37 cellular contexts compared by ENCODE assay signal in genomic region chr1:60763713-60764112, GRCh38.
"Had no signal": no experiment of that assay in that cellular context is flagged by ENCODE, and none has a peak within 500 bp of the region (broad histone marks: within the 10 kb centered on the region; RNA-seq: fewer than 3 reads in every experiment).

No MANE protein-coding gene starts in this region.

- H3K4me3 Mint-ChIP-seq: activated B cell treated with CpG ODN at 0.5 μM for 24 hours; activated CD4-positive, alpha-beta memory T cell treated with anti-CD3 and anti-CD28 coated beads for 36 hours; activated CD4-positive, alpha-beta T cell treated with anti-CD3 and anti-CD28 coated beads, Interleukin-2, amount 10 ng/mL, durations not matched to agents 24 days and 14 days; activated CD8-positive, alpha-beta T cell treated with anti-CD3 and anti-CD28 coated beads for 36 hours; activated naive CD4-positive, alpha-beta T cell treated with anti-CD3 and anti-CD28 coated beads for 36 hours; activated naive CD8-positive, alpha-beta T cell treated with anti-CD3 and anti-CD28 coated beads for 36 hours; activated T-cell treated with anti-CD3 and anti-CD28 coated beads, Interleukin-2, amount 50 U/mL, for 4 hours; activated T-cell treated with anti-CD3 and anti-CD28 coated beads, Interleukin-2, amount 50 U/mL, for 72 hours; activated T-helper 1 cell treated with anti-CD3 and anti-CD28 coated beads, Interleukin-12 subunit alpha, Interleukin-12 subunit beta, Interleukin-2, Interleukin-4 antibody, amounts not matched to agents 30 ng/mL and 10 ng/mL and 1 ng/mL, durations not matched to agents 14 hours and 24 hours and 36 hours; activated T-helper 17 cell treated with anti-CD3 and anti-CD28 coated beads, Interleukin-2, amount 50 U/mL, for 72 hours; central memory CD8-positive, alpha-beta T cell; T-helper 1 cell treated with Interleukin-12 subunit alpha and Interleukin-12 subunit beta and Interleukin-4 antibody, amounts not matched to agents 30 μg/mL and 1 μg/mL, for 36 hours; T-helper 2 cell treated with Interferon-gamma antibody and Interleukin-4, amounts not matched to agents 5 μg/mL and 100 μg/mL, for 36 hours had no signal

- H3K4me1 Mint-ChIP-seq: activated B cell treated with CpG ODN at 0.5 μM for 24 hours; activated CD4-positive, alpha-beta T cell treated with anti-CD3 and anti-CD28 coated beads, Interleukin-2, amount 10 ng/mL, durations not matched to agents 24 days and 14 days; activated naive CD8-positive, alpha-beta T cell treated with anti-CD3 and anti-CD28 coated beads for 36 hours; activated T-helper 17 cell treated with anti-CD3 and anti-CD28 coated beads, Interleukin-2, amount 50 U/mL, for 72 hours; central memory CD8-positive, alpha-beta T cell had no signal

- H3K36me3 Mint-ChIP-seq: activated CD4-positive, alpha-beta memory T cell treated with anti-CD3 and anti-CD28 coated beads for 36 hours; activated naive CD4-positive, alpha-beta T cell treated with anti-CD3 and anti-CD28 coated beads, Interleukin-2, amount 50 U/mL, for 72 hours; activated naive CD8-positive, alpha-beta T cell treated with anti-CD3 and anti-CD28 coated beads for 36 hours had no signal

- H3K4me1 ChIP-seq: adrenal gland, body of pancreas, breast epithelium had no signal

- H3K27me3 ChIP-seq: adrenal gland, body of pancreas, brain microvascular endothelial cell, breast epithelium had no signal

- H3K4me3 ChIP-seq: adrenal gland, body of pancreas, breast epithelium had no signal

- H3K36me3 ChIP-seq: adrenal gland, brain microvascular endothelial cell, breast epithelium had no signal

- H3K9me3 Mint-ChIP-seq: activated B cell treated with CpG ODN at 0.5 μM for 24 hours; activated CD4-positive, alpha-beta memory T cell treated with anti-CD3 and anti-CD28 coated beads for 36 hours; activated CD4-positive, alpha-beta T cell treated with anti-CD3 and anti-CD28 coated beads, Interleukin-2, amount 10 ng/mL, durations not matched to agents 24 days and 14 days; activated naive CD4-positive, alpha-beta T cell treated with anti-CD3 and anti-CD28 coated beads for 36 hours; activated T-cell treated with anti-CD3 and anti-CD28 coated beads, Interleukin-2, amount 50 U/mL, for 4 hours; activated T-cell treated with anti-CD3 and anti-CD28 coated beads, Interleukin-2, amount 50 U/mL, for 72 hours; activated T-helper 1 cell treated with anti-CD3 and anti-CD28 coated beads, Interleukin-12 subunit alpha, Interleukin-12 subunit beta, Interleukin-2, Interleukin-4 antibody, amounts not matched to agents 30 ng/mL and 10 ng/mL and 1 ng/mL, durations not matched to agents 14 hours and 24 hours and 36 hours; activated T-helper 17 cell treated with anti-CD3 and anti-CD28 coated beads, Interleukin-2, amount 50 U/mL, for 72 hours; central memory CD8-positive, alpha-beta T cell; T-helper 1 cell treated with Interleukin-12 subunit alpha and Interleukin-12 subunit beta and Interleukin-4 antibody, amounts not matched to agents 30 μg/mL and 1 μg/mL, for 36 hours; T-helper 2 cell treated with Interferon-gamma antibody and Interleukin-4, amounts not matched to agents 5 μg/mL and 100 μg/mL, for 36 hours had no signal

- ATAC-seq: activated CD8-positive, alpha-beta T cell treated with anti-CD3 and anti-CD28 coated beads for 36 hours; activated naive CD4-positive, alpha-beta T cell treated with anti-CD3 and anti-CD28 coated beads, Interleukin-2, amount 50 U/mL, for 72 hours; activated T-cell treated with anti-CD3 and anti-CD28 coated beads, Interleukin-2, amount 50 U/mL, for 4 hours; activated T-cell treated with anti-CD3 and anti-CD28 coated beads, Interleukin-2, amount 50 U/mL, for 72 hours; activated T-helper 17 cell treated with anti-CD3 and anti-CD28 coated beads, Interleukin-2, amount 50 U/mL, for 72 hours; body of pancreas had no signal

- H3K27me3 Mint-ChIP-seq: activated B cell treated with CpG ODN at 0.5 μM for 24 hours; activated CD4-positive, alpha-beta memory T cell treated with anti-CD3 and anti-CD28 coated beads for 36 hours; activated CD4-positive, alpha-beta T cell treated with anti-CD3 and anti-CD28 coated beads, Interleukin-2, amount 10 ng/mL, durations not matched to agents 24 days and 14 days had no signal

- H3K9me3 ChIP-seq: adrenal gland, body of pancreas, breast epithelium had no signal

- H3K27ac ChIP-seq: adrenal gland, body of pancreas, brain microvascular endothelial cell, breast epithelium, VCaP had no signal

- H3K27ac Mint-ChIP-seq: activated B cell treated with CpG ODN at 0.5 μM for 24 hours; activated CD4-positive, alpha-beta memory T cell treated with anti-CD3 and anti-CD28 coated beads for 36 hours; activated CD4-positive, alpha-beta T cell treated with anti-CD3 and anti-CD28 coated beads, Interleukin-2, amount 10 ng/mL, durations not matched to agents 24 days and 14 days; activated CD8-positive, alpha-beta T cell treated with anti-CD3 and anti-CD28 coated beads for 36 hours; activated naive CD4-positive, alpha-beta T cell treated with anti-CD3 and anti-CD28 coated beads for 36 hours; activated naive CD4-positive, alpha-beta T cell treated with anti-CD3 and anti-CD28 coated beads, Interleukin-2, amount 50 U/mL, for 72 hours; activated naive CD8-positive, alpha-beta T cell treated with anti-CD3 and anti-CD28 coated beads for 36 hours; activated T-cell treated with anti-CD3 and anti-CD28 coated beads, Interleukin-2, amount 50 U/mL, for 72 hours; activated T-helper 1 cell treated with anti-CD3 and anti-CD28 coated beads, Interleukin-12 subunit alpha, Interleukin-12 subunit beta, Interleukin-2, Interleukin-4 antibody, amounts not matched to agents 30 ng/mL and 10 ng/mL and 1 ng/mL, durations not matched to agents 14 hours and 24 hours and 36 hours; activated T-helper 17 cell treated with anti-CD3 and anti-CD28 coated beads, Interleukin-2, amount 50 U/mL, for 72 hours; T-helper 1 cell treated with Interleukin-12 subunit alpha and Interleukin-12 subunit beta and Interleukin-4 antibody, amounts not matched to agents 30 μg/mL and 1 μg/mL, for 36 hours; T-helper 2 cell treated with Interferon-gamma antibody and Interleukin-4, amounts not matched to agents 5 μg/mL and 100 μg/mL, for 36 hours had no signal

- DNase-seq: activated B cell treated with CpG ODN at 0.5 μM for 24 hours; activated CD4-positive, alpha-beta memory T cell treated with anti-CD3 and anti-CD28 coated beads for 36 hours; activated CD4-positive, alpha-beta T cell treated with anti-CD3 and anti-CD28 coated beads for 4 hours; activated CD4-positive, alpha-beta T cell treated with anti-CD3 and anti-CD28 coated beads, Interleukin-2, amount 10 ng/mL, durations not matched to agents 24 days and 14 days; activated CD4-positive, alpha-beta T cell treated with anti-CD3 and anti-CD28 coated beads, Interleukin-2, amount 50 U/mL, for 1 hour; activated CD4-positive, alpha-beta T cell treated with anti-CD3 and anti-CD28 coated beads, Interleukin-2, amount 50 U/mL, for 4 hours; activated CD4-positive, CD25-positive, alpha-beta regulatory T cell treated with anti-CD3 and anti-CD28 coated beads, Interleukin-2, amount 50 U/mL, for 72 hours; activated CD8-positive, alpha-beta memory T cell treated with anti-CD3 and anti-CD28 coated beads, Interleukin-2, amount 50 U/mL, for 4 hours; activated CD8-positive, alpha-beta T cell treated with anti-CD3 and anti-CD28 coated beads for 36 hours; activated effector memory CD4-positive, alpha-beta T cell treated with anti-CD3 and anti-CD28 coated beads, Interleukin-2, amount 50 U/mL, for 16 hours; activated gamma-delta T cell treated with Interleukin-2 at 50 U/mL for 16 hours; activated naive CD4-positive, alpha-beta T cell; activated naive CD4-positive, alpha-beta T cell treated with anti-CD3 and anti-CD28 coated beads for 36 hours; activated naive CD4-positive, alpha-beta T cell treated with anti-CD3 and anti-CD28 coated beads, Interleukin-2, amount 50 U/mL, for 16 hours; activated naive CD8-positive, alpha-beta T cell treated with anti-CD3 and anti-CD28 coated beads for 36 hours; activated T-cell treated with anti-CD3 and anti-CD28 coated beads for 4 hours; activated T-cell treated with anti-CD3 and anti-CD28 coated beads, Interleukin-2, amount 50 U/mL, for 1 hour; activated T-cell treated with anti-CD3 and anti-CD28 coated beads, Interleukin-2, amount 50 U/mL, for 4 hours; activated T-cell treated with anti-CD3 and anti-CD28 coated beads, Interleukin-2, amount 50 U/mL, for 72 hours; adrenal gland; amniotic stem cell; aorta; body of pancreas; brain microvascular endothelial cell; caudate nucleus; SW 1271; T-helper 1 cell; T-helper 2 cell; T-helper 9 cell had no signal
